Comparison of ENCODE assay signal across 9 cellular contexts in the genomic region with DNA sequence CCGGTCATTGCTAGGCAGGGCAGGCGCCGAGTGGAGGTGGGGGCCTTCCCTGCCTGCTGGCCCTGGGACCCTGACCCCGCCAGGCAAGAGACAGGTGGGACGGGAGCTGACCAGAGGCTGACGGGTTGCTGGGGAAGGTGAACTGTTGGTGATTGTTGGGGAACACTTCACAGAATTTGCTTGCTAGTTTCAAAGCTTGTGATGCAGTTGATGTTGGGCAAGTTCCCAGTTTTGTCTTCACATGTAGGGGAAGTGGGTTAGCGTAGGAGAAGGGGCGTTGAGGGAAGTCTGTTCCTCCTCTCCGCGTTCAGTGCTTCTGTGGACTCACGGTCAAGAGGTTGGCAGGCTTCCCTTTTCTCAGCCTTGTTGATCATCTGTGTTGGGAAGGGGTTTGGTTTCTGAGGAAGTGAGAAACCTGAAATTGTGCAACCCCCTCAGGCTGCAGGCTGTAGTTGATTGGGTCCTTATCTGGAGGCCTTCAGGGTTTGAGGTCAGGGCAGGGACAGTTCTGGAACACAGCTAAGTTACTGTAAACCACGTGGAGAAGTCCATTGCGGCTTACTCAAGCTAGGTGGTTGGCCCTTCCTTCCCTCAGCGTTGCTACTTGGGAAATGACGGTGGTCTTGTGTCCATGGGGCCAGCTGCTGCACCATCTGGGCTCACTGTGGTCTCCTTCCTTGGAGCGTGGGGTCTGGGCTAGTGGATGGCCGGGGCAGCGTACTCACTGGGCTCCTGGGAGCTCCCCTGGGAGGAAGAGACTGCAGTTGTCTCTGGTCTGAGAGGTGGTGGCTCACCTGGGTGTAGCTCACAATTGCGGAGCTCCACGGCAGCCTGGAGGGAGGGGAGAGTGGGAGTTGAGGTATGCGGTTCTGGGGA. TPM values are rescaled to one million over a fixed set of nuclear protein-coding genes. Genes with fewer than 3 reads are reported as not detected.
DNase-seq lines count a peak whose midpoint lies in the region; ATAC-seq and TF ChIP-seq lines count a peak whose summit lies in the region.
"Had no signal": no experiment of that assay in that cellular context is flagged by ENCODE, and none has a peak within 500 bp of the region (broad histone marks: within the 10 kb centered on the region; RNA-seq: fewer than 3 reads in every experiment).

No MANE protein-coding gene starts in this region.

- ATAC-seq in GM19467 (IDR thresholded peaks at IDR 0.05; ENCODE audit: unreplicated experiment) (peak; percentile 33), GM19023 (IDR thresholded peaks at IDR 0.05; ENCODE audit: unreplicated experiment) (no peak)

- H3K9me3 Mint-ChIP-seq in osteocyte (ENCODE audit: unreplicated experiment), result no peaks in the 10 kb centered on the region

- peaks cover 33% of the 10 kb centered on the region for H3K36me3 Mint-ChIP-seq in osteocyte (ENCODE audit: unreplicated experiment)

- H3K4me1 ChIP-seq in BLaER1, result peaks cover 86% of the 10 kb centered on the region
- H3K4me1 ChIP-seq in effector memory CD4-positive, alpha-beta T cell (ENCODE audit: control insufficient read depth, insufficient read depth, low read length, poor library complexity, severe bottlenecking), result peaks cover 45% of the 10 kb centered on the region

- H3K4me3 Mint-ChIP-seq in osteocyte (ENCODE audit: unreplicated experiment), result no peak overlapping the region

- peak overlapping the region; percentile 97 for H3K4me2 ChIP-seq in BLaER1

- H3K9ac ChIP-seq in BLaER1, result peak overlapping the region; percentile 51

- H3K27ac Mint-ChIP-seq in osteocyte (ENCODE audit: unreplicated experiment), result peak overlapping the region; percentile 70

- H3K27me3 ChIP-seq in BLaER1, result no peaks in the 10 kb centered on the region
- H3K27me3 ChIP-seq in effector memory CD4-positive, alpha-beta T cell (replicated peaks; ENCODE audit: control insufficient read depth, insufficient read depth, low read length, poor library complexity, severe bottlenecking), result no peaks in the 10 kb centered on the region

- no peak for TF ChIP-seq CTCF in foreskin fibroblast (IDR thresholded peaks at IDR 0.05; ENCODE audit: low read depth, low read length)
- TF ChIP-seq CTCF in osteocyte (IDR thresholded peaks at IDR 0.05), result no peak

- H3K27me3 Mint-ChIP-seq in osteocyte (ENCODE audit: unreplicated experiment), result no peaks in the 10 kb centered on the region

- H3K36me3 ChIP-seq in BLaER1, result peaks cover 92% of the 10 kb centered on the region
- H3K36me3 ChIP-seq in effector memory CD4-positive, alpha-beta T cell (ENCODE audit: control insufficient read depth, insufficient read depth, low read length), result peaks cover 41% of the 10 kb centered on the region

- H4K20me1 ChIP-seq in BLaER1, result peaks cover 100% of the 10 kb centered on the region

- H3K4me3 ChIP-seq in BLaER1, result no peak overlapping the region
- H3K4me3 ChIP-seq in foreskin fibroblast (ENCODE audit: low read depth in 1 of 2, low read length in 2 of 2), result no peak overlapping the region
- H3K4me3 ChIP-seq in effector memory CD4-positive, alpha-beta T cell (ENCODE audit: insufficient read depth, low read depth, low read length, poor library complexity, severe bottlenecking), result no peak overlapping the region
- H3K4me3 ChIP-seq: HAP-1 had no signal

- peak; percentile 73 for DNase-seq in M059J (ENCODE audit: low read depth)
- DNase-seq in activated T-cell treated with anti-CD3 and anti-CD28 coated beads for 4 hours, result peak; percentile 16
- DNase-seq in foreskin fibroblast, result peak; percentile 70 to 86
- DNase-seq in osteocyte (ENCODE audit: extremely low spot score, unreplicated experiment), result no peak
- DNase-seq in effector memory CD4-positive, alpha-beta T cell, result no peak

- H3K9me3 ChIP-seq in BLaER1, result 0 out of 2 replicates have a peak, but pooled peaks cover 1% of the 10 kb centered on the region
- H3K9me3 ChIP-seq in effector memory CD4-positive, alpha-beta T cell (ENCODE audit: control insufficient read depth, low read length), result no peaks in the 10 kb centered on the region
- H3K9me3 ChIP-seq: HAP-1 had no signal

- H3K4me1 Mint-ChIP-seq in osteocyte (ENCODE audit: unreplicated experiment), result peaks cover 62% of the 10 kb centered on the region

- peak overlapping the region; percentile 51 for H3K27ac ChIP-seq in BLaER1
- H3K27ac ChIP-seq in effector memory CD4-positive, alpha-beta T cell (ENCODE audit: insufficient read depth, low read length, poor library complexity, severe bottlenecking), result no peak overlapping the region

RNA-seq across cellular contexts. Expression of a gene that starts 7.5 kb away (rescaled TPM):
- total RNA-seq in M059J (2014; rRNA removed; shearing (Covaris generic)), result 780 and 923 TPM in 2 replicates
- 1,011 TPM in 2 replicates for total RNA-seq in osteocyte

RNA-seq across cellular contexts. Expression of a gene that starts 14.7 kb away (rescaled TPM):
- total RNA-seq in M059J (2014; rRNA removed; shearing (Covaris generic)), result not detected in 2 replicates
- total RNA-seq in osteocyte, result not detected in 2 replicates

RNA-seq across cellular contexts. Expression of a gene that starts 17.0 kb away (rescaled TPM):
- total RNA-seq in M059J (2014; rRNA removed; shearing (Covaris generic)), result 116 and 173 TPM in 2 replicates
- total RNA-seq in osteocyte, result 51.1 and 53.7 TPM in 2 replicates

RNA-seq across cellular contexts. Expression of a gene that starts 18.8 kb away (rescaled TPM):
- total RNA-seq in M059J (2014; rRNA removed; shearing (Covaris generic)), result 310 and 461 TPM in 2 replicates
- 81.8 and 85.2 TPM in 2 replicates for total RNA-seq in osteocyte

RNA-seq across cellular contexts. Expression of a gene that starts 34.4 kb away (rescaled TPM):
- total RNA-seq in M059J (2014; rRNA removed; shearing (Covaris generic)), result not detected in 2 replicates
- not detected in 2 replicates for total RNA-seq in osteocyte

Comparison
In these comparisons a context has a peak if more than half of its experiments do, and no peak if none do; other contexts are left out.
1. DNase-seq: peak in M059J (single experiment), activated T-cell treated with anti-CD3 and anti-CD28 coated beads for 4 hours (single experiment) and foreskin fibroblast (2 of 2); none in osteocyte (single experiment) and effector memory CD4-positive, alpha-beta T cell (0 of 3).